ENCODE assay signal across 1 cellular context in genomic region chr2:73887596-73888353, GRCh38.
TF ChIP-seq lines count a peak whose summit lies in the region.

No MANE protein-coding gene starts in this region.

TF ChIP-seq in H1, 55 proteins besides CTCF, POLR2A, EP300 and RAD21:
- peak; percentile 38; the same call in 1 of the 2 replicates for TF ChIP-seq CEBPB (IDR thresholded peaks at IDR 0.05; ENCODE audit: low read depth, low read length)
TF ChIP-seq in H1: peak in this region for 1; not testable (repeated sequence) for 54.
